Comparison of ENCODE assay signal across 26 cellular contexts in genomic region chr22:23272834-23273233, GRCh38.
"Had no signal": no experiment of that assay in that cellular context is flagged by ENCODE, and none has a peak within 500 bp of the region (broad histone marks: within the 10 kb centered on the region; RNA-seq: fewer than 3 reads in every experiment).

No MANE protein-coding gene starts in this region.

- H3K9me3 ChIP-seq: ascending aorta, breast epithelium had no signal

- H3K4me3 ChIP-seq: ascending aorta, breast epithelium, PC-9 had no signal

- H3K4me1 ChIP-seq: ascending aorta, breast epithelium had no signal

- DNase-seq: activated CD4-positive, alpha-beta T cell treated with anti-CD3 and anti-CD28 coated beads for 1 hour; activated CD4-positive, alpha-beta T cell treated with anti-CD3 and anti-CD28 coated beads, Interleukin-2, amount 10 ng/mL, durations not matched to agents 24 days and 14 days; activated CD4-positive, alpha-beta T cell treated with anti-CD3 and anti-CD28 coated beads, Interleukin-2, amount 50 U/mL, for 4 hours; activated CD4-positive, CD25-positive, alpha-beta regulatory T cell; activated CD8-positive, alpha-beta T cell treated with anti-CD3 and anti-CD28 coated beads, Interleukin-2, amount 10 ng/mL, durations not matched to agents 7 days and 5 days; activated effector memory CD4-positive, alpha-beta T cell treated with Interleukin-2 at 50 U/mL for 16 hours; activated naive CD4-positive, alpha-beta T cell treated with anti-CD3 and anti-CD28 coated beads, Interleukin-2, amount 10 ng/mL, durations not matched to agents 7 days and 5 days; activated naive CD8-positive, alpha-beta T cell treated with anti-CD3 and anti-CD28 coated beads, Interleukin-2, amount 10 ng/mL, durations not matched to agents 7 days and 5 days; activated T-cell treated with anti-CD3 and anti-CD28 coated beads, Interleukin-2, amount 50 U/mL, for 48 hours; amygdala; cerebellar nuclear complex; NCI-H1105; NCI-H1436; NCI-H1694; NCI-H1930; NCI-H345; NCI-H526; NCI-H748 treated with DMSO at 0.1 percent for 48 hours; NK-92 treated with Interleukin-12 subunit alpha and Interleukin-12 subunit beta, amount 100 ng/mL, for 24 hours; PC-9; Right ventricle myocardium superior; T1000; WERI-Rb-1 had no signal

- H3K27me3 ChIP-seq: ascending aorta, breast epithelium had no signal

- H3K27me3 Mint-ChIP-seq: activated CD4-positive, alpha-beta T cell treated with anti-CD3 and anti-CD28 coated beads, Interleukin-2, amount 10 ng/mL, durations not matched to agents 24 days and 14 days; activated naive CD4-positive, alpha-beta T cell treated with anti-CD3 and anti-CD28 coated beads, Interleukin-2, amount 10 ng/mL, durations not matched to agents 7 days and 5 days; activated naive CD8-positive, alpha-beta T cell treated with anti-CD3 and anti-CD28 coated beads, Interleukin-2, amount 10 ng/mL, durations not matched to agents 7 days and 5 days had no signal

- FAIRE-seq: RCC 7860 had no signal

- H3K4me2 ChIP-seq: PC-9 had no signal

- ATAC-seq: activated CD8-positive, alpha-beta T cell treated with anti-CD3 and anti-CD28 coated beads, Interleukin-2, amount 10 ng/mL, durations not matched to agents 7 days and 5 days had no signal

- H3K9me3 Mint-ChIP-seq: activated CD4-positive, alpha-beta T cell treated with anti-CD3 and anti-CD28 coated beads, Interleukin-2, amount 10 ng/mL, durations not matched to agents 24 days and 14 days; activated naive CD4-positive, alpha-beta T cell treated with anti-CD3 and anti-CD28 coated beads, Interleukin-2, amount 10 ng/mL, durations not matched to agents 7 days and 5 days; activated naive CD8-positive, alpha-beta T cell treated with anti-CD3 and anti-CD28 coated beads, Interleukin-2, amount 10 ng/mL, durations not matched to agents 7 days and 5 days had no signal

- H3K27ac Mint-ChIP-seq: activated CD4-positive, alpha-beta T cell treated with anti-CD3 and anti-CD28 coated beads, Interleukin-2, amount 10 ng/mL, durations not matched to agents 24 days and 14 days; activated CD8-positive, alpha-beta T cell treated with anti-CD3 and anti-CD28 coated beads, Interleukin-2, amount 10 ng/mL, durations not matched to agents 7 days and 5 days; activated naive CD8-positive, alpha-beta T cell treated with anti-CD3 and anti-CD28 coated beads, Interleukin-2, amount 10 ng/mL, durations not matched to agents 7 days and 5 days had no signal

- H2AFZ ChIP-seq: PC-9 had no signal

- H3K4me3 Mint-ChIP-seq: activated CD4-positive, alpha-beta T cell treated with anti-CD3 and anti-CD28 coated beads, Interleukin-2, amount 10 ng/mL, durations not matched to agents 24 days and 14 days; activated CD8-positive, alpha-beta T cell treated with anti-CD3 and anti-CD28 coated beads, Interleukin-2, amount 10 ng/mL, durations not matched to agents 7 days and 5 days; activated naive CD4-positive, alpha-beta T cell treated with anti-CD3 and anti-CD28 coated beads, Interleukin-2, amount 10 ng/mL, durations not matched to agents 7 days and 5 days; activated naive CD8-positive, alpha-beta T cell treated with anti-CD3 and anti-CD28 coated beads, Interleukin-2, amount 10 ng/mL, durations not matched to agents 7 days and 5 days had no signal

- H3K4me1 Mint-ChIP-seq: activated CD4-positive, alpha-beta T cell treated with anti-CD3 and anti-CD28 coated beads, Interleukin-2, amount 10 ng/mL, durations not matched to agents 24 days and 14 days; activated naive CD4-positive, alpha-beta T cell treated with anti-CD3 and anti-CD28 coated beads, Interleukin-2, amount 10 ng/mL, durations not matched to agents 7 days and 5 days had no signal

- H3K27ac ChIP-seq: ascending aorta, breast epithelium, PC-9, WERI-Rb-1 had no signal
